12 cellular contexts compared by ENCODE assay signal in the genomic region with DNA sequence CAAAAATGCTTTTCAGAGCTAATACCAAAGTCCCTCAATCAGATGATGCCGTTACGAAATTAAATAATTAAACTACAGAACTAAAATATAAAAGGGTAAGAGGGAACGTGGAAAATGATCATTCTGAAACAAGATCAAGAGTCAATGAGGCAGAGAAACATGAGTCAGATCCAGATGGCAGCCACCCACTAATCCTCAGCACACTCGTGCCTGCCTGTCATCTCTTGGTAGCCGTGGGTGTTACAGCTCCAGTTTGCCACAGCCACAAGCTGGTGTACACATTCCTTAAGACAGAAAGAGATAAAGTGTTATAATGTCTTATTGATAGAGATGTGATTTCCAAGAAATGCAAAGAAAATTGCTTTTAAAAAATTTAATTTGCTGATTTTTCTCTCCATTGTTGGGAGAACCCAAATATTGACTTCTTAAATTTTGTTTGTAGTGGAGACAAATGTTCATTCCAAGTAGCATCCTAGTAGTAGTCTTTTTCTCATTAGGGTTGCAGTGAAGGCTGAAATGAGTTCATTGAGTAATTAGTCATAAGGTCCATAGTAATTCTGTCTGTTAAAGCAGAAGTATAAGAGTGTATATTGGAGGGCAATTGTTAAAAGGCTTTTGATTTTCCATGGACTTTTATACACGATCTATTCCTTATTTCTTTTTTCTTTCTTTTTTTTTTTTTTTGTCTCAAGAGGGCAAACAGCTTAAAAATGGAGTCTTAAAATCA.
DNase-seq lines count a peak whose midpoint lies in the region; ATAC-seq and TF ChIP-seq lines count a peak whose summit lies in the region.
"Had no signal": no experiment of that assay in that cellular context is flagged by ENCODE, and none has a peak within 500 bp of the region (broad histone marks: within the 10 kb centered on the region; RNA-seq: fewer than 3 reads in every experiment).

No MANE protein-coding gene starts in this region.

- TF ChIP-seq CTCF in stomach (IDR thresholded peaks at IDR 0.05) (no peak), foreskin keratinocyte (conservative IDR thresholded peaks at IDR 0.05) (no peak)

- 60 to 67% (median 64%) methylated on average over 6 of the region's 6 CpGs for WGBS in stomach, 5 donors

- ATAC-seq in GM19463 (IDR thresholded peaks at IDR 0.05; ENCODE audit: unreplicated experiment): peak; percentile 88
- ATAC-seq in foreskin keratinocyte: no peak
- no peak for ATAC-seq in Right ventricle myocardium inferior

- H3K36me3 ChIP-seq in stomach: no peaks in the 10 kb centered on the region

- no peak overlapping the region for H3K27ac ChIP-seq in stomach
- H3K27ac ChIP-seq in foreskin keratinocyte: no peak overlapping the region
- H3K27ac ChIP-seq: epithelial cell of prostate had no signal

- H3K27me3 ChIP-seq in stomach (no peaks in the 10 kb centered on the region), foreskin keratinocyte (no peaks in the 10 kb centered on the region)

- TF ChIP-seq EP300 in stomach (IDR thresholded peaks at IDR 0.05): no peak

- TF ChIP-seq POLR2A in stomach (IDR thresholded peaks at IDR 0.05): no peak

- DNase-seq in NCI-H2171 (lab: John Stamatoyannopoulos, UW) (peak; percentile 39), cerebellar nuclear complex (lab: John Stamatoyannopoulos, UW) (peak; percentile 28 to 67), stomach (no peak), foreskin keratinocyte (no peak), Right ventricle myocardium inferior (ENCODE audit: missing footprints) (no peak)
- peak; percentile 65 for DNase-seq in stimulated activated CD4-positive, alpha-beta T cell treated with anti-CD3 and anti-CD28 coated beads, Interleukin-1b, Interleukin-23, amount 100 ng/mL, for 48 hours
- DNase-seq: activated CD4-positive, alpha-beta T cell treated with anti-CD3 and anti-CD28 coated beads, Interleukin-2, amount 50 U/mL, for 1 hour; Calu3; NCI-H2081 treated with DMSO at 0.1 percent for 48 hours; SHP77 had no signal

- intact Hi-C loops in stomach (cut with DNase I; ENCODE audit: low total_unique reads) (no loop called here), Right ventricle myocardium inferior (cut with DNase I) (no loop called here)

- H3K4me3 ChIP-seq in stomach: no peak overlapping the region

- H3K4me1 ChIP-seq in stomach: no peaks in the 10 kb centered on the region
- no peaks in the 10 kb centered on the region for H3K4me1 ChIP-seq in foreskin keratinocyte

- H3K9me3 ChIP-seq in stomach: no peaks in the 10 kb centered on the region

Comparison
In these comparisons a context has a peak if more than half of its experiments do, and no peak if none do; other contexts are left out.
1. DNase-seq: peak in NCI-H2171 (single experiment), cerebellar nuclear complex (2 of 2) and stimulated activated CD4-positive, alpha-beta T cell treated with anti-CD3 and anti-CD28 coated beads, Interleukin-1b, Interleukin-23, amount 100 ng/mL, for 48 hours (single experiment); none in stomach (single experiment), foreskin keratinocyte (0 of 2) and Right ventricle myocardium inferior (single experiment).